In the genomic region with DNA sequence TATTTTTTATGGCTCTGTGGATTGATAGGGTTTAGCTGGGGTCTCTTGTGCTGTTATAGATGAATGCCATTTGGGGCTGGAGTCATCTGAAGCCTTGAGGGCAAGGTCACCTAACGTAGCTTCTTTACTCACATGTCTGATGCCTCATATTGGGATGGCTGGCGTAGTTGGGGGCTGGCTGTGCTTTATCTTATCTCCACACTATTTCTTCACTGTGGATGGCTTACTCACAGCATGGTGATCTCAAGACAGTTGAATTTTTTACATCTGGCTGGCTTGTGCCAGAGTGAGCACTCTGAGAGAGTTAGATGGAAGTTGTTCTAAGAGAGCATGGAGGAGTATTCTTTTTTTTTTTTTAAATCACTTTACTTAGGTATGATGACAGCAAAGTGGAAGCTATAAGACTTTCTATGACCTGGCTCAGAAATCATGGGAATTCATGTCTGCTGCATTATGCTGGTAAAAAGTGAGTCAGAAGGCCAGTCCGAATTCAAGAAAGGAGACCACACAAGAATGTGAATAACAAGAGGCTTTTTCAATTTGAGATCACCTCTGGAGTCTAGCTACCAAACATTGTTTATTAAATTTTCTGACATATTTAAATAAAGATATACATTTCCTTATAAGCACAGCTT, we compare ENCODE assay signal across 31 cellular contexts.
"Had no signal": no experiment of that assay in that cellular context is flagged by ENCODE, and none has a peak within 500 bp of the region (broad histone marks: within the 10 kb centered on the region; RNA-seq: fewer than 3 reads in every experiment).

No MANE protein-coding gene starts in this region.

- DNase-seq: activated CD4-positive, alpha-beta T cell treated with anti-CD3 and anti-CD28 coated beads for 36 hours; activated CD4-positive, alpha-beta T cell treated with anti-CD3 and anti-CD28 coated beads, Interleukin-2, amount 10 ng/mL, durations not matched to agents 7 days and 5 days; activated CD4-positive, alpha-beta T cell treated with anti-CD3 and anti-CD28 coated beads, Interleukin-2, amount 50 U/mL, for 48 hours; activated CD8-positive, alpha-beta memory T cell treated with anti-CD3 and anti-CD28 coated beads, Interleukin-2, amount 50 U/mL, for 4 hours; activated gamma-delta T cell treated with Interleukin-2 at 50 U/mL for 16 hours; activated naive CD4-positive, alpha-beta T cell treated with anti-CD3 and anti-CD28 coated beads for 36 hours; activated T-cell treated with anti-CD3 and anti-CD28 coated beads for 4 hours; activated T-cell treated with anti-CD3 and anti-CD28 coated beads, Interleukin-2, amount 50 U/mL, for 4 hours; anterior cingulate cortex; central memory CD4-positive, alpha-beta T cell; Kasumi-1; KG1; MG63; MV-4-11; NCI-H1092; NCI-H1436 treated with DMSO at 0.1 percent for 48 hours; NCI-H1694 treated with DMSO at 0.1 percent for 48 hours; NCI-H2029; NCI-H345; NCI-H524 treated with DMSO at 0.1 percent for 48 hours; NCI-H748 treated with DMSO at 0.1 percent for 48 hours; PC-9; SIG-M5; SW 1271; T-helper 1 cell; T-helper 2 cell; T-helper 9 cell had no signal

- H3K9me3 ChIP-seq: MG63 had no signal

- H3K4me3 ChIP-seq: MG63, PC-9 had no signal

- H3K27ac ChIP-seq: PC-9, RWPE1 had no signal

- ATAC-seq: activated CD4-positive, alpha-beta T cell treated with anti-CD3 and anti-CD28 coated beads for 36 hours; activated CD4-positive, CD25-positive, alpha-beta regulatory T cell treated with anti-CD3 and anti-CD28 coated beads, Interleukin-2, amount 50 U/mL, for 24 hours; activated naive CD4-positive, alpha-beta T cell treated with anti-CD3 and anti-CD28 coated beads, Interleukin-2, amount 50 U/mL, for 72 hours; activated T-cell treated with anti-CD3 and anti-CD28 coated beads, Interleukin-2, amount 50 U/mL, for 4 hours; Right ventricle myocardium inferior had no signal

- H3K27me3 ChIP-seq: MG63 had no signal

- H3K4me2 ChIP-seq: PC-9 had no signal

- H3K36me3 ChIP-seq: MG63 had no signal

- H2AFZ ChIP-seq: PC-9 had no signal
